In the genomic region with DNA sequence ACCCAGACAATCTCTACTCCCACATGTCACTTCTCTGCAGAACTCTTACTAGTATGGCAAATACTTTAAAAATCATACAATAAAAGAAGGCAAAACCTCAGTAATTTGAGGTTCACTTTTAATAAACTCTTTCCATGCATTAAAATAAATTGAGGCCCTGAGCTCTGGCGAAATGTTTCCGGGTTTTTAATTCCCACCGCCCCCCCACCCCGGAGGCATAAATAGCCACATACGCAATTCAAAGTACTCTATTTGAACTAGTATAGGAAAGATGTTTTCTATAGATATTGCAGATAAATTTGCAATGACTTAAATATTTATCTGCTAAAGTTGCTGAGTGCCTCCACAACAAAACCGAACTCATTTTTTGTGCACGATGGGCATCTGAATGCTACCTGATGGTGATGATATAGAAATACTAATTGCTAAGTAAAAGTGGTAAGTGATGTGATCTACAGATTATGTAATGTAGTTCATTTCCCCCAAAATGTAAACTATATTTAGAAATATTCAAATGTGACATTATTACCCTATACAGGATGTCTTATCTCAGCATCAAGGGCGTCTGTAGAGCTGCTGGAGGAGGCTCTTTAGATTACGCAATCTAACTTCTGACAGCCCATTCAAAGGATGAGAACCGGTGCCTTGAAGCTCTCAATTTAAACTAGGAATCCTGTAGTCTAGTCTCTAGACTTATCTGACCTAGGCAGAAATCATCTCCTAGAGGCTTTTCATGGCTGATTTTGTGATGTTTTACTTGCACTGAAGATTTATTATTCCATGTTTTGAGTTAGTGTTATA, we compare ENCODE assay signal across 8 cellular contexts. TPM values are rescaled to one million over a fixed set of nuclear protein-coding genes. Genes with fewer than 3 reads are reported as not detected.
A peak's percentile ranks its signal among the peaks of the same experiment; 100 is the strongest.
DNase-seq lines count a peak whose midpoint lies in the region; ATAC-seq and TF ChIP-seq lines count a peak whose summit lies in the region.

No MANE protein-coding gene starts in this region.

- no peak for ATAC-seq in HG03196 (IDR thresholded peaks at IDR 0.05; ENCODE audit: unreplicated experiment)

- no peak overlapping the region for H4K91ac ChIP-seq in trophoblast cell (ENCODE audit: low read depth, low read length)

- H2BK120ac ChIP-seq in trophoblast cell (ENCODE audit: insufficient read depth, low read length, poor library complexity), result no peak overlapping the region

- H4K12ac ChIP-seq in trophoblast cell (ENCODE audit: low read depth, low read length), result no peak overlapping the region

- H3K9me3 Mint-ChIP-seq in CD14-positive monocyte (peaks cover 0 to 2% (median 0%) of the 10 kb centered on the region in 7 donors), endothelial cell (ENCODE audit: unreplicated experiment) (no peaks in the 10 kb centered on the region)

- H3K9me3 ChIP-seq in SK-N-SH (no peaks in the 10 kb centered on the region), trophoblast cell (ENCODE audit: insufficient read depth, low read depth, low read length) (no peaks in the 10 kb centered on the region)

- intact Hi-C loops in CD14-positive monocyte (cut with micrococcal nuclease), result loop anchor here (2.0 to 10.0 kb wide), 4 partner anchors 103 to 481 kb away; no protein-coding TSS in a partner anchor

- DNase-seq in CD14-positive monocyte (ENCODE audit: low spot score), result no peak
- DNase-seq in HEK293T (ENCODE audit: extremely low spot score), result no peak
- peak; percentile 51 for DNase-seq in SK-N-SH
- DNase-seq in endothelial cell (ENCODE audit: low spot score), result no peak
- peak in 1 of 2 donors; percentile 48 for DNase-seq in trophoblast cell
- no peak for DNase-seq in DMS153 treated with DMSO at 0.1 percent for 48 hours (lab: John Stamatoyannopoulos, UW; ENCODE audit: unreplicated experiment)
- no peak for DNase-seq in activated CD4-positive, alpha-beta T cell treated with anti-CD3 and anti-CD28 coated beads for 1 hour

- H3K4me1 Mint-ChIP-seq in CD14-positive monocyte (peaks cover 41% of the 10 kb centered on the region), endothelial cell (ENCODE audit: unreplicated experiment) (peaks cover 50% of the 10 kb centered on the region)

- H3K27ac Mint-ChIP-seq in CD14-positive monocyte, result peak overlapping the region; percentile 84 to 100 (median 92)
- no peak overlapping the region for H3K27ac Mint-ChIP-seq in endothelial cell (ENCODE audit: unreplicated experiment)

- peaks cover 66% of the 10 kb centered on the region for H3F3A ChIP-seq in SK-N-SH (replicated peaks; ENCODE audit: insufficient read depth)

- H3K23ac ChIP-seq in trophoblast cell (ENCODE audit: low read length), result no peak overlapping the region

- CTCF ChIA-PET in HEK293T (lab: Yijun Ruan, JAX) (interaction anchor here (0.9 to 2.0 kb wide), 8 partner anchors 10 to 482 kb away, joined by 3 to 14 read pairs (median 4); no protein-coding TSS in a partner anchor), SK-N-SH (lab: Yijun Ruan, JAX) (interaction anchor here (0.7 to 8.3 kb wide), 13 partner anchors 9 to 482 kb away, joined by 3 to 73 read pairs (median 5); partner anchors contain the start of gene IRF2BP2)

- H3K36me3 Mint-ChIP-seq in CD14-positive monocyte (peaks cover 40 to 44% of the 10 kb centered on the region in 2 donors), endothelial cell (ENCODE audit: low read depth, unreplicated experiment) (peaks cover 29% of the 10 kb centered on the region)

- H3K27ac ChIP-seq in SK-N-SH (ENCODE audit: low read depth in 2 of 2, low read length in 1 of 2) (peak overlapping the region; percentile 98 to 100), trophoblast cell (ENCODE audit: low read depth, low read length) (peak overlapping the region; percentile 96)

- 19% methylated on average over 10 of the region's 10 CpGs for WGBS in SK-N-SH (ENCODE audit: low lambda C conversion rate)
- WGBS in trophoblast cell (ENCODE audit: extremely low coverage, insufficient coverage, insufficient read length), result no CpG with 5 or more reads among the region's 10 CpGs

- H3K14ac ChIP-seq in trophoblast cell (ENCODE audit: low read length), result no peak overlapping the region

- peak; percentile 2; the same call in 1 of the 2 replicates for TF ChIP-seq RAD21 in SK-N-SH (IDR thresholded peaks at IDR 0.05; ENCODE audit: low read length)

- H2AFZ ChIP-seq in SK-N-SH (ENCODE audit: low read depth) (no peak overlapping the region), trophoblast cell (ENCODE audit: insufficient read depth, low read length, poor library complexity) (no peak overlapping the region)

- H3K27me3 ChIP-seq in SK-N-SH (ENCODE audit: insufficient read depth), result no peaks in the 10 kb centered on the region
- no peaks in the 10 kb centered on the region for H3K27me3 ChIP-seq in trophoblast cell (ENCODE audit: insufficient read depth, low read length)

- H4K20me1 ChIP-seq in SK-N-SH (ENCODE audit: insufficient read depth), result peaks cover 19% of the 10 kb centered on the region

- H3K9ac ChIP-seq in SK-N-SH, result peak overlapping the region; percentile 94
- no peak overlapping the region for H3K9ac ChIP-seq in trophoblast cell (ENCODE audit: low read length)

- peak overlapping the region in 1 of 2 experiments; percentile 21; a peak in 1 of 4 replicates for H3K4me3 ChIP-seq in SK-N-SH (ENCODE audit: low read depth in 2 of 2, low read length in 1 of 2)
- H3K4me3 ChIP-seq in trophoblast cell (ENCODE audit: low read depth, low read length), result no peak overlapping the region

- peak; percentile 25 to 63; a peak in 2 of 4 replicates for TF ChIP-seq EP300 in SK-N-SH (IDR thresholded peaks at IDR 0.05; ENCODE audit: borderline replicate concordance in 1 of 2, low read depth in 1 of 2, low read length in 1 of 2)

- H3K4me3 Mint-ChIP-seq in CD14-positive monocyte (peak overlapping the region in 1 of 2 donors; percentile 100), endothelial cell (ENCODE audit: unreplicated experiment) (peak overlapping the region; percentile 42)

- H3K79me1 ChIP-seq in trophoblast cell (ENCODE audit: low read length), result peaks cover 7% of the 10 kb centered on the region

- H3K4me2 ChIP-seq in SK-N-SH, result peak overlapping the region; percentile 62
- no peak overlapping the region for H3K4me2 ChIP-seq in trophoblast cell (ENCODE audit: low read length)

- H2BK12ac ChIP-seq in trophoblast cell (ENCODE audit: low read length), result no peak overlapping the region

- no peak for TF ChIP-seq CTCF in CD14-positive monocyte (IDR thresholded peaks at IDR 0.05)
- TF ChIP-seq CTCF in SK-N-SH (IDR thresholded peaks at IDR 0.05), result no peak
- TF ChIP-seq CTCF in endothelial cell (IDR thresholded peaks at IDR 0.05; ENCODE audit: unreplicated experiment), result no peak

- H3K79me2 ChIP-seq in SK-N-SH (ENCODE audit: insufficient read depth) (peaks cover 70% of the 10 kb centered on the region), trophoblast cell (ENCODE audit: control insufficient read depth, insufficient read depth, low read length, poor library complexity) (peaks cover 4% of the 10 kb centered on the region)

- H2AK5ac ChIP-seq in trophoblast cell (ENCODE audit: low read length), result no peak overlapping the region

- H4K8ac ChIP-seq in trophoblast cell (ENCODE audit: low read depth, low read length), result no peak overlapping the region

- H3K36me3 ChIP-seq in SK-N-SH (replicated peaks in 1 of 2; ENCODE audit: control insufficient read depth in 1 of 2, insufficient read depth in 2 of 2, low read length in 1 of 2), result peaks cover 37 to 46% of the 10 kb centered on the region in 2 experiments
- peaks cover 2 to 3% of the 10 kb centered on the region in 2 experiments for H3K36me3 ChIP-seq in trophoblast cell (ENCODE audit: control insufficient read depth in 1 of 2, insufficient read depth in 2 of 2, low read length in 2 of 2)

- no peak overlapping the region for H3K4ac ChIP-seq in trophoblast cell (ENCODE audit: low read depth, low read length)

- H3K27me3 Mint-ChIP-seq in CD14-positive monocyte (ENCODE audit: low read depth in 3 of 3) (no peaks in the 10 kb centered on the region), endothelial cell (ENCODE audit: unreplicated experiment) (no peaks in the 10 kb centered on the region)

- POLR2A ChIA-PET in HEK293T (lab: Yijun Ruan, JAX) (interaction anchor here (0.6 to 4.7 kb wide), 17 partner anchors 10 to 356 kb away, joined by 3 to 81 read pairs (median 4); partner anchors contain the start of gene IRF2BP2), SK-N-SH (lab: Yijun Ruan, JAX) (interaction anchor here (0.9 to 3.7 kb wide), 11 partner anchors 7 to 482 kb away, joined by 3 to 51 read pairs (median 8); partner anchors contain the start of gene IRF2BP2)

- H3K18ac ChIP-seq in trophoblast cell (ENCODE audit: low read length), result no peak overlapping the region

- H3K9me2 ChIP-seq in SK-N-SH, result no peaks in the 10 kb centered on the region

- H2BK5ac ChIP-seq in trophoblast cell (ENCODE audit: low read depth, low read length, poor library complexity), result peak overlapping the region; percentile 46

- peaks cover 39 to 58% of the 10 kb centered on the region in 2 experiments for H3K4me1 ChIP-seq in SK-N-SH (ENCODE audit: control insufficient read depth in 1 of 2, insufficient read depth in 2 of 2, low read depth in 1 of 2, low read length in 1 of 2)
- H3K4me1 ChIP-seq in trophoblast cell (ENCODE audit: control insufficient read depth in 1 of 2, insufficient read depth in 2 of 2, low read length in 2 of 2), result peaks cover 2 to 3% of the 10 kb centered on the region in 2 experiments

TF ChIP-seq in HEK293T, 16 proteins besides CTCF, POLR2A, EP300 and RAD21 (continues in another document):
- TF ChIP-seq PKNOX1 (IDR thresholded peaks at IDR 0.05), result peak; percentile 48

TF ChIP-seq in SK-N-SH, 30 proteins besides CTCF, POLR2A, EP300 and RAD21 (continues in another document):
- TF ChIP-seq USF2 (IDR thresholded peaks at IDR 0.05; ENCODE audit: borderline replicate concordance, low read depth, low read length), result no peak

RNA-seq across cellular contexts. Expression of gene IRF2BP2, which starts 8.6 kb away (rescaled TPM):
- polyA plus RNA-seq in CD14-positive monocyte (10 to 100 TPM; 22.4 to 22.6 TPM), SK-N-SH (2012; rRNA removed) (40.3 and 73.9 TPM in 2 replicates)
- 28.1 and 46.6 TPM in 2 replicates for polyA plus RNA-seq in SK-N-SH (2012; cell fraction: cytosol; rRNA removed)
- 73.9 and 167 TPM in 2 replicates for polyA plus RNA-seq in SK-N-SH (2012; cell fraction: nucleus; rRNA removed)
- 158 TPM for total RNA-seq in endothelial cell (ENCODE audit: unreplicated experiment)
- 147 and 150 TPM in 2 replicates for polyA plus RNA-seq in trophoblast cell (2013)
